Comparison of ENCODE assay signal across 12 cellular contexts in genomic region chr5:132825165-132825823, GRCh38. TPM values are rescaled to one million over a fixed set of nuclear protein-coding genes. Genes with fewer than 3 reads are reported as not detected.
DNase-seq lines count a peak whose midpoint lies in the region; ATAC-seq, FAIRE-seq and TF ChIP-seq lines count a peak whose summit lies in the region.
"Had no signal": no experiment of that assay in that cellular context is flagged by ENCODE, and none has a peak within 500 bp of the region (broad histone marks: within the 10 kb centered on the region; RNA-seq: fewer than 3 reads in every experiment).

No MANE protein-coding gene starts in this region.

- peaks cover 17% of the 10 kb centered on the region for H3K4me1 ChIP-seq in CD8-positive, alpha-beta T cell (ENCODE audit: insufficient read depth, low read length)
- H3K4me1 ChIP-seq in mesendoderm (ENCODE audit: control insufficient read depth, low read depth, low read length) = peaks cover 1% of the 10 kb centered on the region

- peak overlapping the region; percentile 22 for H3K4me3 Mint-ChIP-seq in CD8-positive, alpha-beta T cell

- no peaks in the 10 kb centered on the region for H3K9me3 Mint-ChIP-seq in CD8-positive, alpha-beta T cell

- no peak overlapping the region for H2BK5ac ChIP-seq in mesendoderm (ENCODE audit: low read length)

- no peak for DNase-seq in CD8-positive, alpha-beta T cell
- no peak for DNase-seq in choroid plexus epithelial cell (ENCODE audit: low read depth)
- peak; percentile 72 for DNase-seq in mesendoderm
- DNase-seq in NCI-H524 treated with DMSO at 0.1 percent for 48 hours (lab: John Stamatoyannopoulos, UW) = no peak
- DNase-seq in HTR-8/SVneo (ENCODE audit: insufficient read length, low spot score) = no peak
- DNase-seq: NCI-H187 treated with DMSO at 0.1 percent for 48 hours had no signal

- H3K4me2 ChIP-seq in mesendoderm (ENCODE audit: low read length) = peak overlapping the region; percentile 71

- no peaks in the 10 kb centered on the region for H3K79me2 ChIP-seq in mesendoderm (ENCODE audit: control insufficient read depth, insufficient read depth, low read length)

- no peaks in the 10 kb centered on the region for H3K79me1 ChIP-seq in mesendoderm (ENCODE audit: low read length)

- peak overlapping the region; percentile 5 for H3K4ac ChIP-seq in mesendoderm (ENCODE audit: low read depth, low read length)

- no CpG with 5 or more reads among the region's 69 CpGs for WGBS in mesendoderm (ENCODE audit: extremely low coverage, insufficient coverage, low lambda C conversion rate)

- H2BK15ac ChIP-seq in mesendoderm (replicated peaks; ENCODE audit: low read depth) = no peak overlapping the region

- peak overlapping the region; percentile 89 for H3K56ac ChIP-seq in mesendoderm (ENCODE audit: low read length)

- H4K5ac ChIP-seq in mesendoderm (ENCODE audit: low read length) = no peak overlapping the region

- peaks cover 5% of the 10 kb centered on the region for H3K4me1 Mint-ChIP-seq in CD8-positive, alpha-beta T cell (ENCODE audit: low read depth)

- peak overlapping the region; percentile 69 for H3K9ac ChIP-seq in mesendoderm (ENCODE audit: low read length)

- H3K36me3 Mint-ChIP-seq in CD8-positive, alpha-beta T cell = no peaks in the 10 kb centered on the region

- peak overlapping the region; percentile 3 for H3K18ac ChIP-seq in mesendoderm (ENCODE audit: low read length)

- no peak overlapping the region for H3K23ac ChIP-seq in mesendoderm (ENCODE audit: low read length)

- TF ChIP-seq CTCF in CD8-positive, alpha-beta T cell (IDR thresholded peaks at IDR 0.05) = no peak
- no peak for TF ChIP-seq CTCF in choroid plexus epithelial cell (conservative IDR thresholded peaks at IDR 0.05; ENCODE audit: low read depth, low read length)

- peaks cover 26% of the 10 kb centered on the region for H3K27me3 ChIP-seq in CD8-positive, alpha-beta T cell (ENCODE audit: insufficient read depth, low read length)
- peaks cover 17% of the 10 kb centered on the region for H3K27me3 ChIP-seq in mesendoderm (ENCODE audit: insufficient read depth, low read length, poor library complexity)

- POLR2A ChIA-PET in CD8-positive, alpha-beta T cell (lab: Charles Lee) = no interaction called here

- FAIRE-seq in HTR-8/SVneo (lab: Jason Lieb, UNC) = no peak
- FAIRE-seq: islet of Langerhans had no signal

- intact Hi-C loops in CD8-positive, alpha-beta T cell (cut with DNase I, micrococcal nuclease) = no loop called here

- CTCF ChIA-PET in CD8-positive, alpha-beta T cell (lab: Charles Lee) = interaction anchor here (1.1 to 1.4 kb wide), 4 partner anchors 10 to 58 kb away, joined by 3 to 4 read pairs (median 3); partner anchors contain the start of gene SOWAHA

- peak overlapping the region; percentile 35 for H3K4me3 ChIP-seq in CD8-positive, alpha-beta T cell (ENCODE audit: low read depth, low read length)
- H3K4me3 ChIP-seq in choroid plexus epithelial cell (ENCODE audit: low read depth, low read length) (peak overlapping the region; percentile 10), mesendoderm (ENCODE audit: low read length) (peak overlapping the region; percentile 22)

- no peak overlapping the region for H2BK120ac ChIP-seq in mesendoderm (ENCODE audit: low read depth, low read length)

- H4K8ac ChIP-seq in mesendoderm (ENCODE audit: low read depth, low read length) = no peak overlapping the region

- H3K27ac ChIP-seq in CD8-positive, alpha-beta T cell (ENCODE audit: low read depth, low read length) = no peak overlapping the region
- H3K27ac ChIP-seq in mesendoderm (ENCODE audit: low read depth, low read length) = no peak overlapping the region

- ATAC-seq in CD8-positive, alpha-beta T cell = no peak
- ATAC-seq in GM18502 (IDR thresholded peaks at IDR 0.05; ENCODE audit: poor library complexity, unreplicated experiment) (peak; percentile 9), HG02763 (IDR thresholded peaks at IDR 0.05; ENCODE audit: unreplicated experiment) (no peak), HG03139 (IDR thresholded peaks at IDR 0.05; ENCODE audit: unreplicated experiment) (no peak)

- no peaks in the 10 kb centered on the region for H3K36me3 ChIP-seq in CD8-positive, alpha-beta T cell (ENCODE audit: insufficient read depth, low read length)
- no peaks in the 10 kb centered on the region for H3K36me3 ChIP-seq in mesendoderm (ENCODE audit: control insufficient read depth, insufficient read depth, low read length)

- H3K27ac Mint-ChIP-seq in CD8-positive, alpha-beta T cell = no peak overlapping the region
- H3K27ac Mint-ChIP-seq: progenitor cell of endocrine pancreas had no signal

- no peak overlapping the region for H2AK5ac ChIP-seq in mesendoderm (ENCODE audit: low read length)

- peaks cover 59% of the 10 kb centered on the region for H3K27me3 Mint-ChIP-seq in CD8-positive, alpha-beta T cell (ENCODE audit: low read depth)

- H3K9me3 ChIP-seq in CD8-positive, alpha-beta T cell (ENCODE audit: low read length) = no peaks in the 10 kb centered on the region

RNA-seq across cellular contexts. Expression of gene SHROOM1, which starts 5.2 kb away (rescaled TPM):
- under 1 TPM in 1 of 2 experiments, not detected in 1; 0.38 TPM for total RNA-seq in CD8-positive, alpha-beta T cell
- polyA plus RNA-seq in mesendoderm (2013, experiment 1 of 2) = 1.6 TPM
- 1.8 TPM for polyA plus RNA-seq in mesendoderm (2013, experiment 2 of 2)

RNA-seq across cellular contexts. Expression of gene SOWAHA, which starts 12.2 kb away (rescaled TPM):
- not detected for total RNA-seq in CD8-positive, alpha-beta T cell
- 0.04 TPM for polyA plus RNA-seq in mesendoderm (2013, experiment 1 of 2)
- polyA plus RNA-seq in mesendoderm (2013, experiment 2 of 2) = 0.01 TPM
- total RNA-seq: HT1080 had no signal

RNA-seq across cellular contexts. Expression of gene GDF9, which starts 41.0 kb away (rescaled TPM):
- under 1 TPM; 0.43 to 0.72 TPM for total RNA-seq in CD8-positive, alpha-beta T cell
- 0.14 TPM for polyA plus RNA-seq in mesendoderm (2013, experiment 1 of 2)
- polyA plus RNA-seq in mesendoderm (2013, experiment 2 of 2) = 0.10 TPM

RNA-seq across cellular contexts. Expression of gene UQCRQ, which starts 41.1 kb away (rescaled TPM):
- 100 to 1,000 TPM; 124 to 128 TPM for total RNA-seq in CD8-positive, alpha-beta T cell
- 559 TPM for polyA plus RNA-seq in mesendoderm (2013, experiment 1 of 2)
- polyA plus RNA-seq in mesendoderm (2013, experiment 2 of 2) = 561 TPM

RNA-seq across cellular contexts. Expression of gene LEAP2, which starts 48.2 kb away (rescaled TPM):
- total RNA-seq in CD8-positive, alpha-beta T cell = under 1 TPM; 0.14 to 0.27 TPM
- polyA plus RNA-seq in mesendoderm (2013, experiment 1 of 2) = 1.1 TPM
- 0.85 TPM for polyA plus RNA-seq in mesendoderm (2013, experiment 2 of 2)
